In genomic region chr9:93413530-93413929, GRCh38 we compare ENCODE assay signal across 34 cellular contexts.
"Had no signal": no experiment of that assay in that cellular context is flagged by ENCODE, and none has a peak within 500 bp of the region (broad histone marks: within the 10 kb centered on the region; RNA-seq: fewer than 3 reads in every experiment).

No MANE protein-coding gene starts in this region.

- FAIRE-seq: astrocyte, TTC549 had no signal

- H3K36me3 ChIP-seq: adrenal gland, brain microvascular endothelial cell, breast epithelium had no signal

- H3K4me1 ChIP-seq: adrenal gland, body of pancreas, breast epithelium had no signal

- ATAC-seq: activated CD8-positive, alpha-beta T cell treated with anti-CD3 and anti-CD28 coated beads for 36 hours; activated naive CD4-positive, alpha-beta T cell treated with anti-CD3 and anti-CD28 coated beads, Interleukin-2, amount 50 U/mL, for 72 hours; activated T-cell treated with anti-CD3 and anti-CD28 coated beads, Interleukin-2, amount 50 U/mL, for 4 hours; activated T-cell treated with anti-CD3 and anti-CD28 coated beads, Interleukin-2, amount 50 U/mL, for 72 hours; activated T-helper 17 cell treated with anti-CD3 and anti-CD28 coated beads, Interleukin-2, amount 50 U/mL, for 72 hours; body of pancreas had no signal

- H3K9me3 ChIP-seq: adrenal gland, body of pancreas had no signal

- H3K27ac ChIP-seq: adrenal gland, body of pancreas, brain microvascular endothelial cell, breast epithelium, VCaP had no signal

- DNase-seq: activated B cell treated with CpG ODN at 0.5 μM for 24 hours; activated CD4-positive, alpha-beta memory T cell treated with anti-CD3 and anti-CD28 coated beads for 36 hours; activated CD4-positive, alpha-beta T cell treated with anti-CD3 and anti-CD28 coated beads for 4 hours; activated CD4-positive, alpha-beta T cell treated with anti-CD3 and anti-CD28 coated beads, Interleukin-2, amount 10 ng/mL, durations not matched to agents 24 days and 14 days; activated CD4-positive, alpha-beta T cell treated with anti-CD3 and anti-CD28 coated beads, Interleukin-2, amount 50 U/mL, for 1 hour; activated CD4-positive, alpha-beta T cell treated with anti-CD3 and anti-CD28 coated beads, Interleukin-2, amount 50 U/mL, for 4 hours; activated CD4-positive, CD25-positive, alpha-beta regulatory T cell treated with anti-CD3 and anti-CD28 coated beads, Interleukin-2, amount 50 U/mL, for 72 hours; activated CD8-positive, alpha-beta memory T cell treated with anti-CD3 and anti-CD28 coated beads, Interleukin-2, amount 50 U/mL, for 4 hours; activated CD8-positive, alpha-beta T cell treated with anti-CD3 and anti-CD28 coated beads for 36 hours; activated effector memory CD4-positive, alpha-beta T cell treated with anti-CD3 and anti-CD28 coated beads, Interleukin-2, amount 50 U/mL, for 16 hours; activated gamma-delta T cell treated with Interleukin-2 at 50 U/mL for 16 hours; activated naive CD4-positive, alpha-beta T cell; activated naive CD4-positive, alpha-beta T cell treated with anti-CD3 and anti-CD28 coated beads for 36 hours; activated naive CD4-positive, alpha-beta T cell treated with anti-CD3 and anti-CD28 coated beads, Interleukin-2, amount 50 U/mL, for 16 hours; activated naive CD8-positive, alpha-beta T cell treated with anti-CD3 and anti-CD28 coated beads for 36 hours; activated T-cell treated with anti-CD3 and anti-CD28 coated beads for 4 hours; activated T-cell treated with anti-CD3 and anti-CD28 coated beads, Interleukin-2, amount 50 U/mL, for 1 hour; activated T-cell treated with anti-CD3 and anti-CD28 coated beads, Interleukin-2, amount 50 U/mL, for 4 hours; activated T-cell treated with anti-CD3 and anti-CD28 coated beads, Interleukin-2, amount 50 U/mL, for 72 hours; adrenal gland; amniotic stem cell; aorta; body of pancreas; brain microvascular endothelial cell; central memory CD4-positive, alpha-beta T cell; T-helper 1 cell; T-helper 2 cell; T-helper 9 cell had no signal

- H3K27me3 ChIP-seq: adrenal gland, body of pancreas, brain microvascular endothelial cell, breast epithelium had no signal

- H3K4me3 ChIP-seq: adrenal gland, body of pancreas, breast epithelium had no signal
